ENCODE assay signal across 8 cellular contexts in genomic region chr2:3518496-3519254, GRCh38.
DNase-seq lines count a peak whose midpoint lies in the region; FAIRE-seq and TF ChIP-seq lines count a peak whose summit lies in the region.

No MANE protein-coding gene starts in this region.

- peak; percentile 96 for TF ChIP-seq POLR2A in H54 (IDR thresholded peaks at IDR 0.05; ENCODE audit: low read depth, low read length)

- FAIRE-seq in H54 (lab: Jason Lieb, UNC): no peak

- TF ChIP-seq CTCF in RWPE1 (conservative IDR thresholded peaks at IDR 0.05; ENCODE audit: low read depth) (no peak), nephron progenitor cell (IDR thresholded peaks at IDR 0.05) (no peak)

- peaks cover 54% of the 10 kb centered on the region for H3K36me3 Mint-ChIP-seq in nephron progenitor cell (ENCODE audit: low read depth)
- H3K36me3 Mint-ChIP-seq in stimulated activated naive CD8-positive, alpha-beta T cell treated with anti-CD3 and anti-CD28 coated beads, Interleukin-15, Interleukin-2, amounts not matched to agents 100 ng/mL and 50 ng/mL, for 24 hours (ENCODE audit: low read depth): peaks cover 16% of the 10 kb centered on the region

- CTCF ChIA-PET in RWPE1 (lab: Yijun Ruan, JAX): interaction anchor here (0.6 to 0.7 kb wide), 2 partner anchors 40 to 213 kb away, joined by 3 read pairs; partner anchors contain the start of gene RNASEH1

- H3K9me3 Mint-ChIP-seq in nephron progenitor cell: peaks cover 25% of the 10 kb centered on the region
- peaks cover 6% of the 10 kb centered on the region for H3K9me3 Mint-ChIP-seq in stimulated activated naive CD8-positive, alpha-beta T cell treated with anti-CD3 and anti-CD28 coated beads, Interleukin-15, Interleukin-2, amounts not matched to agents 100 ng/mL and 50 ng/mL, for 24 hours

- H3K4me3 Mint-ChIP-seq in nephron progenitor cell: peak overlapping the region; percentile 86
- peak overlapping the region; percentile 93 for H3K4me3 Mint-ChIP-seq in stimulated activated naive CD8-positive, alpha-beta T cell treated with anti-CD3 and anti-CD28 coated beads, Interleukin-15, Interleukin-2, amounts not matched to agents 100 ng/mL and 50 ng/mL, for 24 hours

- DNase-seq in EL (peak; percentile 97), H54 (ENCODE audit: insufficient read length, low spot score) (peak; percentile 98), LoVo (ENCODE audit: low spot score) (peak; percentile 95), RWPE1 (ENCODE audit: low spot score) (peak; percentile 100), fibroblast of the conjunctiva (ENCODE audit: low read depth) (peak; percentile 98), nephron progenitor cell (peak; percentile 100)
- DNase-seq in activated effector memory CD4-positive, alpha-beta T cell treated with Interleukin-2 at 50 U/mL for 16 hours: peak; percentile 97

- peak overlapping the region; percentile 74 for H3K27ac Mint-ChIP-seq in nephron progenitor cell
- H3K27ac Mint-ChIP-seq in stimulated activated naive CD8-positive, alpha-beta T cell treated with anti-CD3 and anti-CD28 coated beads, Interleukin-15, Interleukin-2, amounts not matched to agents 100 ng/mL and 50 ng/mL, for 24 hours: peak overlapping the region; percentile 89

- peak overlapping the region; percentile 95 for H3K27ac ChIP-seq in RWPE1

- H3K4me1 Mint-ChIP-seq in nephron progenitor cell: peaks cover 33% of the 10 kb centered on the region
- H3K4me1 Mint-ChIP-seq in stimulated activated naive CD8-positive, alpha-beta T cell treated with anti-CD3 and anti-CD28 coated beads, Interleukin-15, Interleukin-2, amounts not matched to agents 100 ng/mL and 50 ng/mL, for 24 hours (ENCODE audit: low read depth): peaks cover 31% of the 10 kb centered on the region

- POLR2A ChIA-PET in RWPE1 (lab: Yijun Ruan, JAX; ENCODE audit: low non-redundant PET): no interaction called here

- peaks cover 2% of the 10 kb centered on the region for H3K27me3 Mint-ChIP-seq in nephron progenitor cell (ENCODE audit: low read depth, poor library complexity)
- no peaks in the 10 kb centered on the region for H3K27me3 Mint-ChIP-seq in stimulated activated naive CD8-positive, alpha-beta T cell treated with anti-CD3 and anti-CD28 coated beads, Interleukin-15, Interleukin-2, amounts not matched to agents 100 ng/mL and 50 ng/mL, for 24 hours

Comparison
In these comparisons a context has a peak if more than half of its experiments do, and no peak if none do; other contexts are left out.
1. Peak in every context shown above with its lines: DNase-seq and H3K27ac ChIP-seq.